ENCODE assay signal across 8 cellular contexts in the genomic region with DNA sequence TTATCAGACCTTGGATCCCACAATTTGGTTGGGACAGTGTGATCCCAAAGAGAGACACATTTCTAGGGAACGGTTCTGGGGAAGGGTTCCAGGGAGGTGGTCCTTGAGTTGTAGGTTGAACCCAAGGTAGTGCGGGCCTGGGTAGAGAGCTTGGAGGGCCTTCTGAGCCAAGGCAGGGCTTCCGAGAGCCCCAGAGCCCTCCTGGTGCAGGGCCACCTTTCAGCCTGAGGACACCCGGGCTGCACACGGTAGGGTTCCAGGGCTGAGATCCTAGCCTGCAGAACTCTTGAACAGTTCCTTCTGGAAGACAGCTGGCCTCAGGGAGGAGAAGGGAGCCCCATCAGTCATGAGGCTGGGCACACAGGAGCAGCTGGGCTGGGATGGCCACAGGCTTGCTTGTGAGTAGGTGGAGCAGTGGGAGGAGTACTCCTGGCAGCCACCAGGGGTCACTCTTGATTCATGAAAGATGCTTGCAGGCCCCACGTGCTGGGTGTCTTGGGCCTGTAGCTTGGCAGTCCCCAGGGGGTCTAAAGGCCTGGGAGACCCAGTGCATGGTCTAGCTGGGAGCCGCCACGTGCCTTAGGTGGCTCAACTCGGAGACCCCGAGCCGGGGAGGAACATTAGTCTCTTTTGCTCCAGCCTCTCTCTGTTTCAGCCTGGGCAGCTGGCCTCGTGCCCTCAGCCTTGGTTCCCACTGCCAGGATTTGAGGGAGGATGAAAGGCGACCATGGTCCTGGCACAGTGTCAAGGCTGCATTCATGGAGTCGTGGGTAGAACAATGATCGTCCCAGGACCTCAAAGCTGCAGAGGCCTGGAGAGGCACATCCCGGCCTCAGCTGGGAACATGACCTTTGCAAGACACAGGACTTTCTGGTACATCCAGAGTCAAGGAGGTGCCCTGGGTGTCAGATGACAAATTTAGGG.
DNase-seq lines count a peak whose midpoint lies in the region; ATAC-seq and TF ChIP-seq lines count a peak whose summit lies in the region.

No MANE protein-coding gene starts in this region.

- H3K79me2 ChIP-seq in DND-41 (ENCODE audit: insufficient read depth, low read length) (no peaks in the 10 kb centered on the region), KMS-11 (ENCODE audit: insufficient read depth, low read depth) (no peaks in the 10 kb centered on the region)

- H4K20me1 ChIP-seq in DND-41 (ENCODE audit: insufficient read depth, low read length): peaks cover 3% of the 10 kb centered on the region; the same call in 1 of the 2 replicates
- no peaks in the 10 kb centered on the region for H4K20me1 ChIP-seq in KMS-11 (ENCODE audit: insufficient read depth)

- no peak for TF ChIP-seq POLR2A in Peyer's patch (IDR thresholded peaks at IDR 0.05)
- no peak for TF ChIP-seq POLR2A in transverse colon (IDR thresholded peaks at IDR 0.05)

- DNase-seq in DND-41 (peak; percentile 75), Peyer's patch (peak; percentile 42 to 75 (median 59)), foreskin melanocyte (peak; percentile 58), omental fat pad (ENCODE audit: low spot score) (peak; percentile 36), transverse colon (peak; percentile 45)
- peak; percentile 10 to 13 for DNase-seq in activated T-helper 1 cell treated with anti-CD3 and anti-CD28 coated beads, Interleukin-2, amount 50 U/mL, for 16 hours (ENCODE audit: low read depth in 1 of 2, low spot score in 1 of 2)

- H3K9me3 ChIP-seq in DND-41 (ENCODE audit: insufficient read depth, low read length, severe bottlenecking): no peaks in the 10 kb centered on the region
- H3K9me3 ChIP-seq in Peyer's patch: no peaks in the 10 kb centered on the region
- no peaks in the 10 kb centered on the region for H3K9me3 ChIP-seq in transverse colon

- 61% methylated on average over 16 of the region's 16 CpGs; no CpG with 5 or more reads in 1 of the 2 donors for WGBS in transverse colon (ENCODE audit: low coverage in 1 of 2), 2 donors

- H3K4me1 ChIP-seq in DND-41 (ENCODE audit: insufficient read depth, low read length) (no peaks in the 10 kb centered on the region), KMS-11 (ENCODE audit: low read depth, poor library complexity, severe bottlenecking) (no peaks in the 10 kb centered on the region), Peyer's patch (no peaks in the 10 kb centered on the region), transverse colon (no peaks in the 10 kb centered on the region)

- intact Hi-C loops in transverse colon (cut with DNase I; ENCODE audit: low total_unique reads): no loop called here

- no peak overlapping the region for H3K4me2 ChIP-seq in DND-41 (ENCODE audit: insufficient read depth, low read length)
- H3K4me2 ChIP-seq in KMS-11: no peak overlapping the region

- TF ChIP-seq CTCF in DND-41 (IDR thresholded peaks at IDR 0.05; ENCODE audit: borderline replicate concordance, extremely low read depth, low read length, poor library complexity, severe bottlenecking) (peak; percentile 94), KMS-11 (conservative IDR thresholded peaks at IDR 0.05; ENCODE audit: low read depth, low read length) (peak; percentile 91), Peyer's patch (IDR thresholded peaks at IDR 0.05) (peak; percentile 13 to 67 (median 64)), omental fat pad (IDR thresholded peaks at IDR 0.05) (no peak), transverse colon (IDR thresholded peaks at IDR 0.05) (peak; percentile 67 to 83 (median 80))

- no peak overlapping the region for H3K27ac ChIP-seq in DND-41 (ENCODE audit: low read length)
- H3K27ac ChIP-seq in KMS-11: no peak overlapping the region
- H3K27ac ChIP-seq in Peyer's patch: no peak overlapping the region
- no peak overlapping the region for H3K27ac ChIP-seq in transverse colon

- TF ChIP-seq EP300 in transverse colon (IDR thresholded peaks at IDR 0.05; ENCODE audit: low read depth): no peak

- H3K4me3 ChIP-seq in DND-41 (ENCODE audit: low read depth in 1 of 2, low read length in 2 of 2): no peak overlapping the region
- H3K4me3 ChIP-seq in KMS-11 (IDR thresholded peaks at IDR 0.05; ENCODE audit: insufficient read depth, low read depth, low read length): no peak overlapping the region
- no peak overlapping the region for H3K4me3 ChIP-seq in Peyer's patch
- no peak overlapping the region for H3K4me3 ChIP-seq in transverse colon

- in situ Hi-C loops in transverse colon (cut with MboI; ENCODE audit: low pct_ligation_motif_present in 1 of 4, low pct_unique_long_range_greater_than_20kb in 1 of 4, low sequenced_read_pairs in 3 of 4): no loop called here

- no peak overlapping the region for H2AFZ ChIP-seq in DND-41 (ENCODE audit: low read depth, low read length)
- H2AFZ ChIP-seq in KMS-11 (ENCODE audit: low read depth): peak overlapping the region; percentile 35; the same call in 1 of the 2 replicates

- H3K36me3 ChIP-seq in DND-41 (ENCODE audit: insufficient read depth, low read length): no peaks in the 10 kb centered on the region
- H3K36me3 ChIP-seq in KMS-11 (ENCODE audit: insufficient read depth): no peaks in the 10 kb centered on the region
- no peaks in the 10 kb centered on the region for H3K36me3 ChIP-seq in Peyer's patch
- no peaks in the 10 kb centered on the region for H3K36me3 ChIP-seq in transverse colon

- no peak overlapping the region for H3K9ac ChIP-seq in DND-41 (ENCODE audit: low read depth, low read length)
- no peak overlapping the region for H3K9ac ChIP-seq in KMS-11

- no peaks in the 10 kb centered on the region for H3K27me3 ChIP-seq in DND-41 (ENCODE audit: insufficient read depth, low read length, poor library complexity)
- no peaks in the 10 kb centered on the region for H3K27me3 ChIP-seq in KMS-11 (ENCODE audit: insufficient read depth, low read depth)
- H3K27me3 ChIP-seq in Peyer's patch: no peaks in the 10 kb centered on the region
- no peaks in the 10 kb centered on the region for H3K27me3 ChIP-seq in transverse colon

- ATAC-seq in DND-41 (ENCODE audit: insufficient read depth, low read depth): peak; percentile 99
- peak; percentile 87 for ATAC-seq in GM21619 (IDR thresholded peaks at IDR 0.05; ENCODE audit: unreplicated experiment)
- peak; percentile 37 for ATAC-seq in omental fat pad (ENCODE audit: low FRiP score)

Comparison
In these comparisons a context has a peak if more than half of its experiments do, and no peak if none do; other contexts are left out.
1. ATAC-seq: peak in every context shown above with its lines; median percentile 99 in DND-41; 87 in GM21619; 37 in omental fat pad.
2. DNase-seq: peak in every context shown above with its lines; median percentile 75 in DND-41; 59 in Peyer's patch; 58 in foreskin melanocyte; 45 in transverse colon; 36 in omental fat pad; 12 in activated T-helper 1 cell treated with anti-CD3 and anti-CD28 coated beads, Interleukin-2, amount 50 U/mL, for 16 hours.
3. CTCF ChIP-seq: peak in DND-41 (single experiment), KMS-11 (single experiment), Peyer's patch (6 of 6) and transverse colon (5 of 5); none in omental fat pad (0 of 3).